In the genomic region with DNA sequence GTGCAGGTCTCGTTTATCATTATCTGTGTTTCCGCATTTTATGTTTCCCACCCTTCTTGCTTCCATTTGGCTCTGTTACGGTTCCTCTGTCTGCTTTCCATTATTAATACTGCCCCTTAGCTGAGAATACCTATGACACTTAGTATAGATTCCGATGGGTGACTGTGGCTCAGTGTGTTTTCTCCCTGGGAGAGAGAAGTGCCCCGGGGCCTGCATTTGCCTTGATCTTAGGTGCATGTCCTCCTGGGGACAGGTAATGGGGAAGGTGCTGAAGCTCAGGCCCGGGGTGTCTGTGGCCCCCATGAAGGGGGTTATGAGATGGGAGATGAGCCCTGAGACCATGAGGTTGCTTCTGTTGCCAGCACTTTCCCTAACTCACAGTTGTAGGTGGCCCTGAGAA, we compare ENCODE assay signal across 15 cellular contexts. TPM values are rescaled to one million over a fixed set of nuclear protein-coding genes. Genes with fewer than 3 reads are reported as not detected.
DNase-seq lines count a peak whose midpoint lies in the region; ATAC-seq and TF ChIP-seq lines count a peak whose summit lies in the region.
"Had no signal": no experiment of that assay in that cellular context is flagged by ENCODE, and none has a peak within 500 bp of the region (broad histone marks: within the 10 kb centered on the region; RNA-seq: fewer than 3 reads in every experiment).

No MANE protein-coding gene starts in this region.

- no peak overlapping the region for H3K27ac ChIP-seq in esophagus muscularis mucosa (replicated peaks in 1 of 4)
- H3K27ac ChIP-seq: C4-2B had no signal

- peaks cover 0 to 9% (median 0%) of the 10 kb centered on the region in 4 donors for H3K27me3 ChIP-seq in esophagus muscularis mucosa

- no peaks in the 10 kb centered on the region for H3K36me3 Mint-ChIP-seq in osteocyte (ENCODE audit: unreplicated experiment)
- H3K36me3 Mint-ChIP-seq in activated naive CD4-positive, alpha-beta T cell treated with anti-CD3 and anti-CD28 coated beads, Interleukin-2, amount 50 U/mL, for 72 hours = no peaks in the 10 kb centered on the region
- H3K36me3 Mint-ChIP-seq in activated CD4-positive, alpha-beta T cell treated with anti-CD3 and anti-CD28 coated beads, Interleukin-2, amount 10 ng/mL, durations not matched to agents 7 days and 5 days (ENCODE audit: low read depth) = no peaks in the 10 kb centered on the region
- H3K36me3 Mint-ChIP-seq: CD4-positive, alpha-beta memory T cell had no signal

- H3K4me3 ChIP-seq in esophagus muscularis mucosa = no peak overlapping the region
- H3K4me3 ChIP-seq: GM12878 had no signal

- no peak for ATAC-seq in stimulated activated naive CD8-positive, alpha-beta T cell treated with anti-CD3 and anti-CD28 coated beads, Interleukin-15, amount 100 ng/mL, for 72 hours
- ATAC-seq in stimulated activated naive CD8-positive, alpha-beta T cell treated with anti-CD3 and anti-CD28 coated beads, Interleukin-15, Interleukin-2, amounts not matched to agents 100 U/mL and 50 U/mL, for 24 hours = no peak
- ATAC-seq in HG02885 (IDR thresholded peaks at IDR 0.05; ENCODE audit: poor library complexity, unreplicated experiment) = no peak
- ATAC-seq in activated naive CD4-positive, alpha-beta T cell treated with anti-CD3 and anti-CD28 coated beads, Interleukin-2, amount 50 U/mL, for 72 hours = no peak
- ATAC-seq: GM12878, HCT116, HepG2 had no signal

- no peak for DNase-seq in stimulated activated naive CD8-positive, alpha-beta T cell treated with anti-CD3 and anti-CD28 coated beads, Interleukin-15, amount 100 ng/mL, for 72 hours
- no peak for DNase-seq in stimulated activated naive CD8-positive, alpha-beta T cell treated with anti-CD3 and anti-CD28 coated beads, Interleukin-15, Interleukin-2, amounts not matched to agents 100 U/mL and 50 U/mL, for 24 hours
- DNase-seq in esophagus muscularis mucosa (ENCODE audit: extremely low spot score) = peak; percentile 88
- peak; percentile 51 for DNase-seq in osteocyte (ENCODE audit: extremely low spot score, unreplicated experiment)
- no peak for DNase-seq in activated naive CD4-positive, alpha-beta T cell treated with anti-CD3 and anti-CD28 coated beads, Interleukin-2, amount 50 U/mL, for 72 hours (ENCODE audit: low spot score in 2 of 2)
- DNase-seq in activated CD4-positive, alpha-beta T cell treated with anti-CD3 and anti-CD28 coated beads, Interleukin-2, amount 10 ng/mL, durations not matched to agents 7 days and 5 days = no peak
- DNase-seq: ACHN; CD4-positive, alpha-beta memory T cell; DMS79 had no signal

- no peak for TF ChIP-seq POLR2A in esophagus muscularis mucosa (IDR thresholded peaks at IDR 0.05; ENCODE audit: low read depth)

- intact Hi-C loops in esophagus muscularis mucosa (cut with DNase I) = no loop called here

- H3K36me3 ChIP-seq in esophagus muscularis mucosa = no peaks in the 10 kb centered on the region

- no peaks in the 10 kb centered on the region for H3K4me1 Mint-ChIP-seq in stimulated activated naive CD8-positive, alpha-beta T cell treated with anti-CD3 and anti-CD28 coated beads, Interleukin-15, amount 100 ng/mL, for 72 hours
- peaks cover 12% of the 10 kb centered on the region for H3K4me1 Mint-ChIP-seq in osteocyte (ENCODE audit: unreplicated experiment)
- H3K4me1 Mint-ChIP-seq in activated CD4-positive, alpha-beta T cell treated with anti-CD3 and anti-CD28 coated beads, Interleukin-2, amount 10 ng/mL, durations not matched to agents 7 days and 5 days = no peaks in the 10 kb centered on the region
- H3K4me1 Mint-ChIP-seq: CD4-positive, alpha-beta memory T cell had no signal

- H3K4me1 ChIP-seq in esophagus muscularis mucosa = peaks cover 8 to 24% (median 15%) of the 10 kb centered on the region in 4 donors

- CTCF ChIA-PET in activated CD4-positive, alpha-beta T cell treated with anti-CD3 and anti-CD28 coated beads, Interleukin-2, amount 10 ng/mL, durations not matched to agents 7 days and 5 days (lab: Charles Lee) = no interaction called here

- H3K4me3 Mint-ChIP-seq in stimulated activated naive CD8-positive, alpha-beta T cell treated with anti-CD3 and anti-CD28 coated beads, Interleukin-15, amount 100 ng/mL, for 72 hours = no peak overlapping the region
- no peak overlapping the region for H3K4me3 Mint-ChIP-seq in osteocyte (ENCODE audit: unreplicated experiment)
- H3K4me3 Mint-ChIP-seq in activated CD4-positive, alpha-beta T cell treated with anti-CD3 and anti-CD28 coated beads, Interleukin-2, amount 10 ng/mL, durations not matched to agents 7 days and 5 days = no peak overlapping the region
- H3K4me3 Mint-ChIP-seq: CD4-positive, alpha-beta memory T cell had no signal

- TF ChIP-seq CTCF in esophagus muscularis mucosa (IDR thresholded peaks at IDR 0.05) (no peak), osteocyte (IDR thresholded peaks at IDR 0.05) (no peak)

- WGBS in esophagus muscularis mucosa = 92% methylated on average over 6 of the region's 6 CpGs

- no peaks in the 10 kb centered on the region for H3K9me3 Mint-ChIP-seq in stimulated activated naive CD8-positive, alpha-beta T cell treated with anti-CD3 and anti-CD28 coated beads, Interleukin-15, amount 100 ng/mL, for 72 hours
- no peaks in the 10 kb centered on the region for H3K9me3 Mint-ChIP-seq in osteocyte (ENCODE audit: unreplicated experiment)
- no peaks in the 10 kb centered on the region for H3K9me3 Mint-ChIP-seq in activated naive CD4-positive, alpha-beta T cell treated with anti-CD3 and anti-CD28 coated beads, Interleukin-2, amount 50 U/mL, for 72 hours
- H3K9me3 Mint-ChIP-seq in activated CD4-positive, alpha-beta T cell treated with anti-CD3 and anti-CD28 coated beads, Interleukin-2, amount 10 ng/mL, durations not matched to agents 7 days and 5 days = no peaks in the 10 kb centered on the region
- H3K9me3 Mint-ChIP-seq: CD4-positive, alpha-beta memory T cell had no signal

- no peaks in the 10 kb centered on the region for H3K9me3 ChIP-seq in esophagus muscularis mucosa

- TF ChIP-seq EP300 in esophagus muscularis mucosa (IDR thresholded peaks at IDR 0.05) = no peak

- peak overlapping the region; percentile 38 to 61 for H3K27ac Mint-ChIP-seq in stimulated activated naive CD8-positive, alpha-beta T cell treated with anti-CD3 and anti-CD28 coated beads, Interleukin-15, amount 100 ng/mL, for 72 hours
- no peak overlapping the region for H3K27ac Mint-ChIP-seq in osteocyte (ENCODE audit: unreplicated experiment)
- no peak overlapping the region for H3K27ac Mint-ChIP-seq in activated naive CD4-positive, alpha-beta T cell treated with anti-CD3 and anti-CD28 coated beads, Interleukin-2, amount 50 U/mL, for 72 hours
- H3K27ac Mint-ChIP-seq in activated CD4-positive, alpha-beta T cell treated with anti-CD3 and anti-CD28 coated beads, Interleukin-2, amount 10 ng/mL, durations not matched to agents 7 days and 5 days = no peak overlapping the region
- H3K27ac Mint-ChIP-seq: CD4-positive, alpha-beta memory T cell had no signal

- peaks cover 13% of the 10 kb centered on the region for H3K27me3 Mint-ChIP-seq in stimulated activated naive CD8-positive, alpha-beta T cell treated with anti-CD3 and anti-CD28 coated beads, Interleukin-15, amount 100 ng/mL, for 72 hours
- H3K27me3 Mint-ChIP-seq in osteocyte (ENCODE audit: unreplicated experiment) = peaks cover 6% of the 10 kb centered on the region
- H3K27me3 Mint-ChIP-seq in activated CD4-positive, alpha-beta T cell treated with anti-CD3 and anti-CD28 coated beads, Interleukin-2, amount 10 ng/mL, durations not matched to agents 7 days and 5 days = peaks cover 2% of the 10 kb centered on the region

- POLR2A ChIA-PET in activated CD4-positive, alpha-beta T cell treated with anti-CD3 and anti-CD28 coated beads, Interleukin-2, amount 10 ng/mL, durations not matched to agents 7 days and 5 days (lab: Charles Lee) = no interaction called here

RNA-seq across cellular contexts. Expression of a gene that starts 43.4 kb away (rescaled TPM):
- total RNA-seq in esophagus muscularis mucosa (10 to 100 TPM; 13.6 to 24.1 (median 15.3) TPM), osteocyte (0.43 and 0.55 TPM in 2 replicates)
- 1 to 10 TPM in 1 of 2 donors, under 1 TPM in 1; 0.61 to 2.1 TPM for total RNA-seq in activated naive CD4-positive, alpha-beta T cell treated with anti-CD3 and anti-CD28 coated beads, Interleukin-2, amount 50 U/mL, for 72 hours
- under 1 TPM; 0.46 to 0.74 TPM for total RNA-seq in activated CD4-positive, alpha-beta T cell treated with anti-CD3 and anti-CD28 coated beads, Interleukin-2, amount 10 ng/mL, durations not matched to agents 7 days and 5 days
- total RNA-seq: H4 had no signal

Comparison
In these comparisons a context has a peak if more than half of its experiments do, and no peak if none do; other contexts are left out.
1. DNase-seq: peak in esophagus muscularis mucosa (single experiment) and osteocyte (single experiment); none in stimulated activated naive CD8-positive, alpha-beta T cell treated with anti-CD3 and anti-CD28 coated beads, Interleukin-15, amount 100 ng/mL, for 72 hours (0 of 2), stimulated activated naive CD8-positive, alpha-beta T cell treated with anti-CD3 and anti-CD28 coated beads, Interleukin-15, Interleukin-2, amounts not matched to agents 100 U/mL and 50 U/mL, for 24 hours (single experiment), activated naive CD4-positive, alpha-beta T cell treated with anti-CD3 and anti-CD28 coated beads, Interleukin-2, amount 50 U/mL, for 72 hours (0 of 2) and activated CD4-positive, alpha-beta T cell treated with anti-CD3 and anti-CD28 coated beads, Interleukin-2, amount 10 ng/mL, durations not matched to agents 7 days and 5 days (single experiment).
2. H3K27ac Mint-ChIP-seq: peak in stimulated activated naive CD8-positive, alpha-beta T cell treated with anti-CD3 and anti-CD28 coated beads, Interleukin-15, amount 100 ng/mL, for 72 hours (2 of 2); none in osteocyte (single experiment), activated naive CD4-positive, alpha-beta T cell treated with anti-CD3 and anti-CD28 coated beads, Interleukin-2, amount 50 U/mL, for 72 hours (0 of 2) and activated CD4-positive, alpha-beta T cell treated with anti-CD3 and anti-CD28 coated beads, Interleukin-2, amount 10 ng/mL, durations not matched to agents 7 days and 5 days (single experiment).